In genomic region chr7:151860771-151861170, GRCh38 we compare ENCODE assay signal across 18 cellular contexts.
"Had no signal": no experiment of that assay in that cellular context is flagged by ENCODE, and none has a peak within 500 bp of the region (broad histone marks: within the 10 kb centered on the region; RNA-seq: fewer than 3 reads in every experiment).

No MANE protein-coding gene starts in this region.

- H3K27me3 Mint-ChIP-seq: naive thymus-derived CD4-positive, alpha-beta T cell; stimulated activated naive CD8-positive, alpha-beta T cell treated with anti-CD3 and anti-CD28 coated beads, Interleukin-15, amount 100 ng/mL, for 72 hours had no signal

- H3K4me1 Mint-ChIP-seq: endodermal cell had no signal

- FAIRE-seq: endothelial cell of umbilical vein, keratinocyte had no signal

- DNase-seq: cerebellar nuclear complex; colonic mucosa; effector CD4-positive, alpha-beta T cell; endodermal cell; erythroblast; foreskin keratinocyte; immature natural killer cell; mesendoderm; naive thymus-derived CD4-positive, alpha-beta T cell; nephron progenitor cell; sigmoid colon; stimulated activated CD4-positive, alpha-beta T cell treated with anti-CD3 and anti-CD28 coated beads, Interleukin-12 subunit alpha, Interleukin-12 subunit beta, amount 100 ng/mL, for 4 hours; stimulated activated naive CD8-positive, alpha-beta T cell treated with anti-CD3 and anti-CD28 coated beads, Interleukin-15, amount 100 ng/mL, for 72 hours; testis had no signal

- H3K36me3 ChIP-seq: colonic mucosa, sigmoid colon had no signal

- H3K4me3 ChIP-seq: colonic mucosa, sigmoid colon, skin epidermis, testis, tibial nerve had no signal

- H3K27me3 ChIP-seq: colonic mucosa, foreskin keratinocyte, sigmoid colon, testis, tibial nerve had no signal

- ATAC-seq: foreskin keratinocyte; naive thymus-derived CD4-positive, alpha-beta T cell; stimulated activated naive CD8-positive, alpha-beta T cell treated with anti-CD3 and anti-CD28 coated beads, Interleukin-15, amount 100 ng/mL, for 72 hours had no signal

- H3K36me3 Mint-ChIP-seq: immature natural killer cell had no signal

- H3K4me3 Mint-ChIP-seq: endodermal cell; immature natural killer cell; naive thymus-derived CD4-positive, alpha-beta T cell; nephron progenitor cell; stimulated activated naive CD8-positive, alpha-beta T cell treated with anti-CD3 and anti-CD28 coated beads, Interleukin-15, amount 100 ng/mL, for 72 hours had no signal

- H3K9me3 ChIP-seq: colonic mucosa, sigmoid colon, testis, tibial nerve had no signal

- H3K27ac Mint-ChIP-seq: endodermal cell; immature natural killer cell; nephron progenitor cell; stimulated activated naive CD8-positive, alpha-beta T cell treated with anti-CD3 and anti-CD28 coated beads, Interleukin-15, amount 100 ng/mL, for 72 hours had no signal

- H3K4me1 ChIP-seq: colonic mucosa, foreskin keratinocyte, sigmoid colon, testis had no signal

- H3K9me3 Mint-ChIP-seq: endodermal cell; immature natural killer cell; naive thymus-derived CD4-positive, alpha-beta T cell; nephron progenitor cell; stimulated activated naive CD8-positive, alpha-beta T cell treated with anti-CD3 and anti-CD28 coated beads, Interleukin-15, amount 100 ng/mL, for 72 hours had no signal

- H3K27ac ChIP-seq: colonic mucosa, foreskin keratinocyte, sigmoid colon, skin epidermis, testis, tibial nerve had no signal
